In the genomic region with DNA sequence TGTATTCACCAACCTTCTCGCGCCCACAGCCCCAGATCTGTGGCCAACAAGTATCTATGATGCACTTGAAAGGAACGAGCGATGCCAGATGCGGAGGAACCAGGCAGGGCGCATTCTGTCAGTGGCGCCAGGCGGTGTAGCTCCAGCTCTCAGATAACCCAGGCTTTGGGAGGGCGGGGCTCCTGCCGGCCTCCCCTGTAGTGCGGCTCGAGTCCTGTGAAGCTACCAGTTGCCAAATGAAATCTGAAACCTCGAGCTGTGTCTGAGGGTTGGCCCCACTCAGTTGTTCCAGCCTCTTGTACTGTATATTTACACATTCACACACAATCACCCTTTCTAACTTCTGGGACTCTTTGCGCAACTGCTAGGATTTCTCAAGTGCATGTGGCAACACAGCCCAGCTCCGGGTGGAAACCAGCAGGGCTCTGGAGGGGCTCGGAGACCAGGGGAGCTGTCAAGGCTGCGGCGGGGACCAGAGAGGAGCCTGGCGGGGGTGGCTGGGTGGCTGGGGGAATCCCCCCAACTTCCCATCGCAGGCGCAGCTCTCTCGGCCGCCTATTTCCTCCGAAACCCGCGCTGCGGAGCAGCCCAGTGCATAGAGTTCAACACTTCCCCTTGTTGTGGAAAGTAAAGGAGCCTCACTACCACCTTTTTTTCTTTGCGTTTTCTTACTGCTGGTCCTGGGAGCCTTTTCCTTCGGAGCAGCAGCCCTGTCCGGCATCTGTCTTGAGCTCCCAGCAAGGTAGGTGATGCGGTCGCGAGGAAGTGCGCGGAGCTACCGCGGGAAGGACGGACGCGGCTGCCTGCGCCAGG, we compare ENCODE assay signal across 8 cellular contexts. TPM values are rescaled to one million over a fixed set of nuclear protein-coding genes. Genes with fewer than 3 reads are reported as not detected.
DNase-seq lines count a peak whose midpoint lies in the region; ATAC-seq and TF ChIP-seq lines count a peak whose summit lies in the region.

A gene (plus strand): TSS at position 333 of the 813 bp plus-strand sequence.

- CTCF ChIA-PET in CD4-positive, alpha-beta memory T cell (lab: Charles Lee; ENCODE audit: partially characterized antibody): no interaction called here

- H3K36me3 Mint-ChIP-seq in CD4-positive, alpha-beta memory T cell: no peaks in the 10 kb centered on the region

- H3K4me3 ChIP-seq in ascending aorta (peak within 1 kb of the TSS; percentile 53 to 61), right atrium auricular region (peak within 1 kb of the TSS; percentile 73 to 82)
- no peak within 1 kb of the TSS for H3K4me3 ChIP-seq in CD4-positive, alpha-beta memory T cell (ENCODE audit: low read length in 2 of 2)

- no peaks in the 10 kb centered on the region for H3K4me1 Mint-ChIP-seq in CD4-positive, alpha-beta memory T cell

- POLR2A ChIA-PET in CD4-positive, alpha-beta memory T cell (lab: Charles Lee; ENCODE audit: partially characterized antibody): no interaction called here

- H3K4me1 ChIP-seq in ascending aorta (no peaks in the 10 kb centered on the region), right atrium auricular region (peaks cover 0 to 12% of the 10 kb centered on the region in 2 donors)
- H3K4me1 ChIP-seq in CD4-positive, alpha-beta memory T cell (ENCODE audit: insufficient read depth, low read length): no peaks in the 10 kb centered on the region

- no peak for TF ChIP-seq CTCF in ascending aorta (IDR thresholded peaks at IDR 0.05)
- peak in 1 of 2 donors; percentile 37 for TF ChIP-seq CTCF in right atrium auricular region (IDR thresholded peaks at IDR 0.05)

- no peaks in the 10 kb centered on the region for H3K27me3 ChIP-seq in ascending aorta
- H3K27me3 ChIP-seq in right atrium auricular region: no peaks in the 10 kb centered on the region
- no peaks in the 10 kb centered on the region for H3K27me3 ChIP-seq in CD4-positive, alpha-beta memory T cell (ENCODE audit: insufficient read depth, low read length)

- DNase-seq in DMS79 (lab: John Stamatoyannopoulos, UW) (peak; percentile 94), NCI-H82 (lab: John Stamatoyannopoulos, UW) (peak; percentile 87), ascending aorta (ENCODE audit: low spot score in 2 of 2) (peak; percentile 17 to 84), right atrium auricular region (ENCODE audit: low spot score) (peak; percentile 96), posterior cingulate gyrus (peak; percentile 21 to 90 (median 40))
- no peak for DNase-seq in CD4-positive, alpha-beta memory T cell

- no peak within 1 kb of the TSS for H3K4me3 Mint-ChIP-seq in CD4-positive, alpha-beta memory T cell

- H3K27ac ChIP-seq in ascending aorta (no peak within 1 kb of the TSS), right atrium auricular region (peak within 1 kb of the TSS; percentile 86 to 95)
- no peak within 1 kb of the TSS for H3K27ac ChIP-seq in CD4-positive, alpha-beta memory T cell (ENCODE audit: low read depth, low read length)

- H3K27me3 Mint-ChIP-seq in CD4-positive, alpha-beta memory T cell: peaks cover 9 to 10% of the 10 kb centered on the region in 2 donors

- H3K27ac Mint-ChIP-seq in CD4-positive, alpha-beta memory T cell: no peak within 1 kb of the TSS

- intact Hi-C loops in ascending aorta (cut with DNase I): no loop called here
- intact Hi-C loops in posterior cingulate gyrus (cut with DNase I): no loop called here
- intact Hi-C loops in CD4-positive, alpha-beta memory T cell (cut with micrococcal nuclease): no loop called here

- no peaks in the 10 kb centered on the region for H3K9me3 ChIP-seq in ascending aorta
- no peaks in the 10 kb centered on the region for H3K9me3 ChIP-seq in right atrium auricular region
- H3K9me3 ChIP-seq in CD4-positive, alpha-beta memory T cell (ENCODE audit: control insufficient read depth in 1 of 2, low read length in 2 of 2): no peaks in the 10 kb centered on the region

- peak; percentile 88 for ATAC-seq in GM19467 (IDR thresholded peaks at IDR 0.05; ENCODE audit: unreplicated experiment)
- peak; percentile 92 for ATAC-seq in HG03520 (IDR thresholded peaks at IDR 0.05; ENCODE audit: unreplicated experiment)

- H3K36me3 ChIP-seq in ascending aorta (no peaks in the 10 kb centered on the region), right atrium auricular region (no peaks in the 10 kb centered on the region)
- no peaks in the 10 kb centered on the region for H3K36me3 ChIP-seq in CD4-positive, alpha-beta memory T cell (ENCODE audit: insufficient read depth, low read length)

- peaks cover 0 to 4% (median 2%) of the 10 kb centered on the region in 8 donors for H3K9me3 Mint-ChIP-seq in CD4-positive, alpha-beta memory T cell

RNA-seq across cellular contexts. Expression of the gene that starts here (rescaled TPM):
- 13.9 TPM for total RNA-seq in ascending aorta
- total RNA-seq in right atrium auricular region: 10 to 100 TPM; 34.0 to 42.0 TPM
- total RNA-seq in CD4-positive, alpha-beta memory T cell: not detected
- polyA plus RNA-seq in CD4-positive, alpha-beta memory T cell: under 1 TPM in 1 of 2 donors, not detected in 1; 0.30 TPM

Comparison
In these comparisons a context has a peak if more than half of its experiments do, and no peak if none do; other contexts are left out.
1. RNA of the gene that starts here (total RNA-seq): 34.0 to 42.0 TPM in right atrium auricular region and 13.9 TPM in ascending aorta (single experiment); not detected in CD4-positive, alpha-beta memory T cell; every median in the first group is over 10 times any median in the second.
2. DNase-seq: peak in DMS79 (single experiment), NCI-H82 (single experiment), ascending aorta (2 of 2), right atrium auricular region (single experiment) and posterior cingulate gyrus (10 of 10); none in CD4-positive, alpha-beta memory T cell (0 of 5).
3. H3K27ac ChIP-seq: peak in right atrium auricular region (2 of 2); none in ascending aorta (0 of 2) and CD4-positive, alpha-beta memory T cell (single experiment).
4. H3K4me3 ChIP-seq: peak in ascending aorta (2 of 2) and right atrium auricular region (2 of 2); none in CD4-positive, alpha-beta memory T cell (0 of 2).